ENCODE assay signal across 1 cellular context in the genomic region with DNA sequence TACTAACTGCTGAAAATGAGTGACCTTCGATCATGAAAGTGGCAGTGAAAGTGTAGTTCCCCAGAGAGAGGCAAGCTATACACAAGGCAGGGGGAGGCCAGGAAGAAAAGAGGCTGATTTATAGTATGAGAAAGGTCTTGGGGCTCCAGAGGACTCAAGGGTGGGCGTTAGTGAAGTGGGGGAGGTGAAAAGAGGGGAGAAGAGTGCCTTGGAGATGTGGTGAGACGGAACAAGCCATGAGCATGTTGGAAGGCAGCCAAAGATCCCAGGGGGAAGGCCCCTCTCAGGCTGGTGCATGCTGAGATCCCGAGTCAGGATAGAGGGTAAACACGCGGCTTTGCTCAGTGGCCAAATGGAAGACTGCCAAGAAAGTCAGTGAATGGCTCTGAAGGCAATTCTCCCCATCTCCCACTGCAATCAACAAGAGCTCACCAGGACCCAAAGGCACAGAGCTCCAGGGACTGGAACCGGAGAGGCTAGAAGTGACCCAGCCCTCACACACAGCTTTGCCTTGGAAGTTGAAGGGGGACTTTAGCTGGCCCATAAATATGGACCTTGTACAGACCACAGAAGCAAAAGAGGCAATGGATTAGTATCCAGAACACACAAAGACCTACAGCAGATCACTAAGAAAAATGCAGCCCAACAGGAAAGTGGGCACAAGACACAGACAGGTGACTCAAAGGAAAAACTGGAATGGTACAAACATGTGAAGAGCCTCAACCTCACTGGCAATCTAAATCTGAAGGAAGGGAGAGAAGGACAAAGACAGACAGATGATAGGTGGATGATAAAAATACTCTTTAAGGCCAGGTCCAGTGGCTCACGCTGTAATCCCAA.
A peak's percentile ranks its signal among the peaks of the same experiment; 100 is the strongest.
TF ChIP-seq lines count a peak whose summit lies in the region.

No MANE protein-coding gene starts in this region.

TF ChIP-seq in K562, 482 proteins besides CTCF, POLR2A, EP300 and RAD21 (continued from another document):
- TF ChIP-seq, protein P1, sequence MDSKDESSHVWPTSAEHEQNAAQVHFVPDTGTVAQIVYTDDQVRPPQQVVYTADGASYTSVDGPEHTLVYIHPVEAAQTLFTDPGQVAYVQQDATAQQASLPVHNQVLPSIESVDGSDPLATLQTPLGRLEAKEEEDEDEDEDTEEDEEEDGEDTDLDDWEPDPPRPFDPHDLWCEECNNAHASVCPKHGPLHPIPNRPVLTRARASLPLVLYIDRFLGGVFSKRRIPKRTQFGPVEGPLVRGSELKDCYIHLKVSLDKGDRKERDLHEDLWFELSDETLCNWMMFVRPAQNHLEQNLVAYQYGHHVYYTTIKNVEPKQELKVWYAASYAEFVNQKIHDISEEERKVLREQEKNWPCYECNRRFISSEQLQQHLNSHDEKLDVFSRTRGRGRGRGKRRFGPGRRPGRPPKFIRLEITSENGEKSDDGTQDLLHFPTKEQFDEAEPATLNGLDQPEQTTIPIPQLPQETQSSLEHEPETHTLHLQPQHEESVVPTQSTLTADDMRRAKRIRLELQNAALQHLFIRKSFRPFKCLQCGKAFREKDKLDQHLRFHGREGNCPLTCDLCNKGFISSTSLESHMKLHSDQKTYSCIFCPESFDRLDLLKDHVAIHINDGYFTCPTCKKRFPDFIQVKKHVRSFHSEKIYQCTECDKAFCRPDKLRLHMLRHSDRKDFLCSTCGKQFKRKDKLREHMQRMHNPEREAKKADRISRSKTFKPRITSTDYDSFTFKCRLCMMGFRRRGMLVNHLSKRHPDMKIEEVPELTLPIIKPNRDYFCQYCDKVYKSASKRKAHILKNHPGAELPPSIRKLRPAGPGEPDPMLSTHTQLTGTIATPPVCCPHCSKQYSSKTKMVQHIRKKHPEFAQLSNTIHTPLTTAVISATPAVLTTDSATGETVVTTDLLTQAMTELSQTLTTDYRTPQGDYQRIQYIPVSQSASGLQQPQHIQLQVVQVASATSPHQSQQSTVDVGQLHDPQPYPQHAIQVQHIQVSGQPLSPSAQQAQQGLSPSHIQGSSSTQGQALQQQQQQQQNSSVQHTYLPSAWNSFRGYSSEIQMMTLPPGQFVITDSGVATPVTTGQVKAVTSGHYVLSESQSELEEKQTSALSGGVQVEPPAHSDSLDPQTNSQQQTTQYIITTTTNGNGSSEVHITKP (IDR thresholded peaks at IDR 0.05; ENCODE audit: partially characterized antibody), result peak; percentile 51
- TF ChIP-seq FOXJ2 (tag; IDR thresholded peaks at IDR 0.05), result peak; percentile 90
TF ChIP-seq in K562: peak in this region for 6.
